ENCODE assay signal across 17 cellular contexts in genomic region chr14:103337794-103338193, GRCh38. TPM values are rescaled to one million over a fixed set of nuclear protein-coding genes. Genes with fewer than 3 reads are reported as not detected.
DNase-seq lines count a peak whose midpoint lies in the region; ATAC-seq and TF ChIP-seq lines count a peak whose summit lies in the region.
"Had no signal": no experiment of that assay in that cellular context is flagged by ENCODE, and none has a peak within 500 bp of the region (broad histone marks: within the 10 kb centered on the region; RNA-seq: fewer than 3 reads in every experiment).

No MANE protein-coding gene starts in this region.

- CTCF ChIA-PET in CD8-positive, alpha-beta T cell (lab: Charles Lee), result interaction anchor here (0.7 kb wide), 1 partner anchor 53 kb away, joined by 3 read pairs; no protein-coding TSS in a partner anchor

- H4K91ac ChIP-seq in H9 (ENCODE audit: insufficient read length, low read depth, low read length), result no peak overlapping the region

- peaks cover 83% of the 10 kb centered on the region for H3K36me3 Mint-ChIP-seq in CD8-positive, alpha-beta T cell
- H3K36me3 Mint-ChIP-seq in H9 (ENCODE audit: insufficient read depth in 1 of 3, low read depth in 3 of 3) (peaks cover 76 to 81% (median 78%) of the 10 kb centered on the region in 3 experiments), neural crest cell (ENCODE audit: low read depth) (peaks cover 54% of the 10 kb centered on the region)
- H3K36me3 Mint-ChIP-seq in activated naive CD8-positive, alpha-beta T cell treated with anti-CD3 and anti-CD28 coated beads, Interleukin-2, amount 50 U/mL, for 24 hours (ENCODE audit: low read depth), result peaks cover 80% of the 10 kb centered on the region

- H3K23me2 ChIP-seq in H9 (ENCODE audit: insufficient read length, low read depth, low read length, poor library complexity, severe bottlenecking), result peaks cover 6% of the 10 kb centered on the region

- no peak overlapping the region for H2BK12ac ChIP-seq in H9 (ENCODE audit: insufficient read length, low read depth, low read length)

- no peak overlapping the region for H3K9ac ChIP-seq in H9 (ENCODE audit: extremely low read depth, insufficient read length, low read length)

- H3T11ph ChIP-seq in H9 (ENCODE audit: low read length), result no peak overlapping the region

- H3K27ac Mint-ChIP-seq in CD8-positive, alpha-beta T cell, result peak overlapping the region; percentile 46
- peak overlapping the region in 2 of 3 experiments; percentile 36; a peak in 4 of 7 replicates for H3K27ac Mint-ChIP-seq in H9
- peak overlapping the region; percentile 75 for H3K27ac Mint-ChIP-seq in activated naive CD8-positive, alpha-beta T cell treated with anti-CD3 and anti-CD28 coated beads, Interleukin-2, amount 50 U/mL, for 24 hours
- H3K27ac Mint-ChIP-seq in neural crest cell (ENCODE audit: unreplicated experiment), result no peak overlapping the region

- H3K27ac ChIP-seq in CD8-positive, alpha-beta T cell (ENCODE audit: low read depth, low read length), result no peak overlapping the region
- H3K27ac ChIP-seq in H9 (ENCODE audit: insufficient read length, low read depth, low read length), result no peak overlapping the region
- H3K27ac ChIP-seq: cardiac muscle cell, esophagus squamous epithelium, GM23248, right lobe of liver had no signal

- H3K4me3 ChIP-seq in CD8-positive, alpha-beta T cell (ENCODE audit: low read depth, low read length), result no peak overlapping the region
- H3K4me3 ChIP-seq: cardiac muscle cell, esophagus squamous epithelium, GM23248, right lobe of liver had no signal

- H4K20me1 ChIP-seq in H9 (ENCODE audit: control insufficient read depth, insufficient read depth, insufficient read length), result no peaks in the 10 kb centered on the region

- H3K18ac ChIP-seq in H9 (ENCODE audit: insufficient read length, low read depth, low read length), result no peak overlapping the region

- no peak for ATAC-seq in CD8-positive, alpha-beta T cell
- no peak for ATAC-seq in activated naive CD8-positive, alpha-beta T cell treated with anti-CD3 and anti-CD28 coated beads, Interleukin-2, amount 50 U/mL, for 24 hours
- no peak for ATAC-seq in GM18519 (IDR thresholded peaks at IDR 0.05; ENCODE audit: low FRiP score, unreplicated experiment)
- ATAC-seq: right lobe of liver had no signal

- H3K27me3 Mint-ChIP-seq in CD8-positive, alpha-beta T cell (ENCODE audit: low read depth), result no peaks in the 10 kb centered on the region
- H3K27me3 Mint-ChIP-seq in H9 (ENCODE audit: low read depth) (peaks cover 2% of the 10 kb centered on the region; the same call in 1 of the 2 replicates), neural crest cell (ENCODE audit: low read depth) (peaks cover 2% of the 10 kb centered on the region)
- no peaks in the 10 kb centered on the region for H3K27me3 Mint-ChIP-seq in activated naive CD8-positive, alpha-beta T cell treated with anti-CD3 and anti-CD28 coated beads, Interleukin-2, amount 50 U/mL, for 24 hours

- whole genome bisulfite sequencing in H9 (ENCODE audit: extremely low coverage, insufficient read length, low lambda C conversion rate), result no CpG with 5 or more reads among the region's 3 CpGs

- H3K14ac ChIP-seq in H9 (ENCODE audit: insufficient read depth, low read length), result no peak overlapping the region

- H3K79me1 ChIP-seq in H9 (ENCODE audit: insufficient read depth, low read depth, low read length, poor library complexity, severe bottlenecking), result no peaks in the 10 kb centered on the region

- H3K9me3 ChIP-seq in CD8-positive, alpha-beta T cell (ENCODE audit: low read length), result no peaks in the 10 kb centered on the region
- H3K9me3 ChIP-seq in H9 (ENCODE audit: control insufficient read depth, low read depth, low read length), result no peaks in the 10 kb centered on the region
- H3K9me3 ChIP-seq: esophagus squamous epithelium, right lobe of liver had no signal

- H3K4me1 ChIP-seq in CD8-positive, alpha-beta T cell (ENCODE audit: insufficient read depth, low read length), result peaks cover 23% of the 10 kb centered on the region
- H3K4me1 ChIP-seq in H9 (ENCODE audit: insufficient read depth, low read length), result no peaks in the 10 kb centered on the region

- no peak overlapping the region for H4K8ac ChIP-seq in H9 (replicated peaks; ENCODE audit: insufficient read length, low read depth, low read length)

- POLR2A ChIA-PET in CD8-positive, alpha-beta T cell (lab: Charles Lee), result no interaction called here

- H3K9me3 Mint-ChIP-seq in CD8-positive, alpha-beta T cell, result no peaks in the 10 kb centered on the region
- peaks cover 0 to 2% of the 10 kb centered on the region in 2 experiments; a peak in 1 of 5 replicates for H3K9me3 Mint-ChIP-seq in H9
- no peaks in the 10 kb centered on the region for H3K9me3 Mint-ChIP-seq in activated naive CD8-positive, alpha-beta T cell treated with anti-CD3 and anti-CD28 coated beads, Interleukin-2, amount 50 U/mL, for 24 hours
- no peaks in the 10 kb centered on the region for H3K9me3 Mint-ChIP-seq in neural crest cell

- H2BK5ac ChIP-seq in H9 (ENCODE audit: insufficient read length, low read length), result no peak overlapping the region

- no peak overlapping the region for H3K4me3 Mint-ChIP-seq in CD8-positive, alpha-beta T cell
- H3K4me3 Mint-ChIP-seq in H9, result no peak overlapping the region
- H3K4me3 Mint-ChIP-seq in activated naive CD8-positive, alpha-beta T cell treated with anti-CD3 and anti-CD28 coated beads, Interleukin-2, amount 50 U/mL, for 24 hours, result peak overlapping the region; percentile 86
- peak overlapping the region; percentile 51 for H3K4me3 Mint-ChIP-seq in neural crest cell

- H3K36me3 ChIP-seq in CD8-positive, alpha-beta T cell (ENCODE audit: insufficient read depth, low read length), result peaks cover 75% of the 10 kb centered on the region

- no peak for TF ChIP-seq CTCF in CD8-positive, alpha-beta T cell (IDR thresholded peaks at IDR 0.05)
- TF ChIP-seq CTCF in H9 (conservative IDR thresholded peaks at IDR 0.05), result no peak
- TF ChIP-seq CTCF in neural crest cell (conservative IDR thresholded peaks at IDR 0.05), result no peak

- H2BK15ac ChIP-seq in H9 (ENCODE audit: low read depth, low read length), result no peak overlapping the region

- H2AK5ac ChIP-seq in H9 (ENCODE audit: insufficient read length, low read length), result no peak overlapping the region

- no peak overlapping the region for H3K23ac ChIP-seq in H9 (ENCODE audit: insufficient read length, low read depth, low read length)

- no peak overlapping the region for H3K4ac ChIP-seq in H9 (ENCODE audit: low read depth, low read length)

- H2AFZ ChIP-seq in H9 (ENCODE audit: low read length), result no peak overlapping the region
- H2AFZ ChIP-seq: GM23248 had no signal

- peaks cover 64% of the 10 kb centered on the region for H3K4me1 Mint-ChIP-seq in CD8-positive, alpha-beta T cell (ENCODE audit: low read depth)
- H3K4me1 Mint-ChIP-seq in H9 (peaks cover 11 to 15% of the 10 kb centered on the region in 2 experiments), neural crest cell (peaks cover 39% of the 10 kb centered on the region)
- peaks cover 60% of the 10 kb centered on the region for H3K4me1 Mint-ChIP-seq in activated naive CD8-positive, alpha-beta T cell treated with anti-CD3 and anti-CD28 coated beads, Interleukin-2, amount 50 U/mL, for 24 hours

- no peak overlapping the region for H3K56ac ChIP-seq in H9 (ENCODE audit: insufficient read length, low read depth, low read length)

- no peak for DNase-seq in CD8-positive, alpha-beta T cell
- no peak for DNase-seq in H9
- DNase-seq in activated naive CD8-positive, alpha-beta T cell treated with anti-CD3 and anti-CD28 coated beads, Interleukin-2, amount 50 U/mL, for 24 hours, result no peak
- DNase-seq in neural crest cell (ENCODE audit: low read depth, low spot score), result no peak
- no peak for DNase-seq in NCI-H1092 (lab: John Stamatoyannopoulos, UW)
- no peak for DNase-seq in GM19238 (ENCODE audit: insufficient read length, low spot score)
- DNase-seq: activated CD4-positive, CD25-positive, alpha-beta regulatory T cell treated with anti-CD3 and anti-CD28 coated beads, Interleukin-2, amount 50 U/mL, for 72 hours; activated CD8-positive, alpha-beta memory T cell treated with anti-CD3 and anti-CD28 coated beads, Interleukin-2, amount 50 U/mL, for 4 hours; esophagus squamous epithelium; GF-D8; GM23248; NCI-H1105 treated with DMSO at 0.1 percent for 48 hours; OCI-M1; right lobe of liver; SIG-M5 had no signal

- no peak overlapping the region for H3K4me2 ChIP-seq in H9 (ENCODE audit: insufficient read depth, insufficient read length, low read length)

- intact Hi-C loops in CD8-positive, alpha-beta T cell (cut with DNase I, micrococcal nuclease), result loop anchor here (5.0 to 10.0 kb wide), 7 partner anchors 187 to 1203 kb away; partner anchors contain the start of genes WDR20 (in 2 of the 2), CKB (in 1 of the 2), KLC1 (in 1 of the 2) and PPP1R13B (in 1 of the 2)

- no peak overlapping the region for H2BK20ac ChIP-seq in H9 (ENCODE audit: low read depth, low read length, poor library complexity, severe bottlenecking)

- no peak overlapping the region for H4K5ac ChIP-seq in H9 (ENCODE audit: insufficient read length, low read depth, low read length)

- no peak overlapping the region for H2BK120ac ChIP-seq in H9 (ENCODE audit: low read depth, low read length, poor library complexity, severe bottlenecking)

- peaks cover 7% of the 10 kb centered on the region; the same call in 1 of the 2 replicates for H3K79me2 ChIP-seq in H9 (ENCODE audit: insufficient read depth, low read length)

- no peaks in the 10 kb centered on the region for H3K27me3 ChIP-seq in CD8-positive, alpha-beta T cell (ENCODE audit: insufficient read depth, low read length)
- H3K27me3 ChIP-seq in H9 (ENCODE audit: insufficient read depth, low read length), result no peaks in the 10 kb centered on the region
- H3K27me3 ChIP-seq: cardiac muscle cell, esophagus squamous epithelium, right lobe of liver had no signal

RNA-seq across cellular contexts. Expression of gene EIF5, which starts 3.8 kb away (rescaled TPM):
- 100 to 1,000 TPM; 711 to 754 TPM for total RNA-seq in CD8-positive, alpha-beta T cell
- total RNA-seq in H9 (2021) (337 and 356 TPM in 2 replicates), neural crest cell (458 and 483 TPM in 2 replicates)

RNA-seq across cellular contexts. Expression of gene MARK3, which starts 47.4 kb away (rescaled TPM):
- 100 to 1,000 TPM; 123 to 124 TPM for total RNA-seq in CD8-positive, alpha-beta T cell
- 71.3 and 81.9 TPM in 2 replicates for total RNA-seq in H9 (2021)
- 98.8 and 109 TPM in 2 replicates for total RNA-seq in neural crest cell

Comparison
In these comparisons a context has a peak if more than half of its experiments do, and no peak if none do; other contexts are left out.
1. H3K4me3 Mint-ChIP-seq: peak in activated naive CD8-positive, alpha-beta T cell treated with anti-CD3 and anti-CD28 coated beads, Interleukin-2, amount 50 U/mL, for 24 hours (single experiment) and neural crest cell (single experiment); none in CD8-positive, alpha-beta T cell (single experiment) and H9 (0 of 2).